25 cellular contexts compared by ENCODE assay signal in the genomic region with DNA sequence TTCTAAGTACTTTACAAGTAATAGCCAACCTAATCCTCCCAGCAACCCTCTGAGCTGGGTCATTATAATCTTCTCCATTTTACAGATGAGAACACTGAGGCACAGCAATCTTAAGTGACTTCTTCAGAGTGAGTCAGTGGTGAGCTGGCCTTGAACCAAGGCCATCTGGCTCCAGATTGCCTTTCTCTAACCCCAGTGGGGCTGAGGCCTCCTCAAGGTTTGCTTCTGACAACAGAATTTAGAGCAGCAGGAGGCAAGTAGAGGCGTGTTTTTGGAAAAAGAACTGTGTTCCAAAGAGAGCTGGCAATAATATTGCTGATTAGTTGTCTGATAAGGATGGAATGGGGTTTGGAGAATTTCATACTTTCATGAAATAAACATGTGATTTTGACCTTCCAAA. TPM values are rescaled to one million over a fixed set of nuclear protein-coding genes. Genes with fewer than 3 reads are reported as not detected.
DNase-seq lines count a peak whose midpoint lies in the region; TF ChIP-seq lines count a peak whose summit lies in the region.
"Had no signal": no experiment of that assay in that cellular context is flagged by ENCODE, and none has a peak within 500 bp of the region (broad histone marks: within the 10 kb centered on the region; RNA-seq: fewer than 3 reads in every experiment).

No MANE protein-coding gene starts in this region.

- H2BK120ac ChIP-seq in mesenchymal stem cell (ENCODE audit: low read depth, low read length) (no peak overlapping the region), neuronal stem cell (ENCODE audit: low read depth, low read length) (no peak overlapping the region)

- peak in 1 of 2 experiments; percentile 39; a peak in 1 of 4 replicates for TF ChIP-seq EP300 in SK-N-SH (IDR thresholded peaks at IDR 0.05; ENCODE audit: borderline replicate concordance in 1 of 2, low read depth in 1 of 2, low read length in 1 of 2)

- H3K9me3 ChIP-seq in SK-N-SH (no peaks in the 10 kb centered on the region), mesenchymal stem cell (ENCODE audit: control insufficient read depth, low read length) (no peaks in the 10 kb centered on the region), neuronal stem cell (replicated peaks in 1 of 2; ENCODE audit: control insufficient read depth in 2 of 2, insufficient read depth in 1 of 2, low read depth in 1 of 2, low read length in 2 of 2) (no peaks in the 10 kb centered on the region)
- H3K9me3 ChIP-seq: lower lobe of right lung, neutrophil had no signal

- no peaks in the 10 kb centered on the region for H3K27me3 Mint-ChIP-seq in glutamatergic neuron (ENCODE audit: unreplicated experiment)
- H3K27me3 Mint-ChIP-seq: central memory CD8-positive, alpha-beta T cell; T-helper 17 cell had no signal

- H2AK5ac ChIP-seq in mesenchymal stem cell (ENCODE audit: low read length, severe bottlenecking) (no peak overlapping the region), neuronal stem cell (ENCODE audit: low read depth, low read length) (no peak overlapping the region)

- H3K9me2 ChIP-seq in SK-N-SH: no peaks in the 10 kb centered on the region

- peak overlapping the region in 1 of 2 experiments; percentile 12 for H3K18ac ChIP-seq in mesenchymal stem cell (ENCODE audit: low read depth in 1 of 2, low read length in 2 of 2)
- H3K18ac ChIP-seq in neuronal stem cell (ENCODE audit: low read length): no peak overlapping the region

- DNase-seq in DMS 273 (lab: John Stamatoyannopoulos, UW; ENCODE audit: unreplicated experiment) (peak; percentile 87), SK-N-SH (no peak), fibroblast of gingiva (ENCODE audit: low read depth) (peak; percentile 21), mesenchymal stem cell (no peak), neuronal stem cell (ENCODE audit: low spot score) (no peak), NCI-H187 treated with DMSO at 0.1 percent for 48 hours (lab: John Stamatoyannopoulos, UW) (no peak), superior temporal gyrus (ENCODE audit: extremely low spot score) (no peak), glutamatergic neuron (no peak)
- DNase-seq: ACHN; activated CD4-positive, alpha-beta T cell treated with anti-CD3 and anti-CD28 coated beads, Interleukin-2, amount 50 U/mL, for 4 hours; activated gamma-delta T cell; amniotic stem cell; CD4-positive, CD25-positive, alpha-beta regulatory T cell; effector CD4-positive, alpha-beta T cell; HFFc6; immature natural killer cell; lower lobe of right lung; NCI-H1417 treated with DMSO at 0.1 percent for 48 hours; NCI-H774; SIG-M5; T-helper 17 cell had no signal

- CTCF ChIA-PET in SK-N-SH (lab: Yijun Ruan, JAX): interaction anchor here (1.1 to 4.8 kb wide), 3 partner anchors 30 to 105 kb away, joined by 3 to 17 read pairs (median 3); no protein-coding TSS in a partner anchor

- no peak for TF ChIP-seq RAD21 in SK-N-SH (IDR thresholded peaks at IDR 0.05; ENCODE audit: low read length)

- H2AFZ ChIP-seq in SK-N-SH (ENCODE audit: low read depth): no peak overlapping the region
- H2AFZ ChIP-seq in mesenchymal stem cell (ENCODE audit: low read depth, low read length): no peak overlapping the region
- no peak overlapping the region for H2AFZ ChIP-seq in neuronal stem cell (ENCODE audit: low read length)

- peaks cover 2% of the 10 kb centered on the region for H3K9me3 Mint-ChIP-seq in glutamatergic neuron (ENCODE audit: unreplicated experiment)
- H3K9me3 Mint-ChIP-seq: CD4-positive, CD25-positive, alpha-beta regulatory T cell; central memory CD8-positive, alpha-beta T cell; HFFc6; immature natural killer cell had no signal

- no peak overlapping the region for H3K27ac Mint-ChIP-seq in glutamatergic neuron (ENCODE audit: unreplicated experiment)
- H3K27ac Mint-ChIP-seq: CD4-positive, CD25-positive, alpha-beta regulatory T cell; HFFc6; immature natural killer cell; T-helper 17 cell had no signal

- H3K79me2 ChIP-seq in SK-N-SH (ENCODE audit: insufficient read depth): no peaks in the 10 kb centered on the region

- H2BK15ac ChIP-seq in mesenchymal stem cell (ENCODE audit: low read depth, poor library complexity, severe bottlenecking): no peak overlapping the region
- H2BK15ac ChIP-seq in neuronal stem cell (ENCODE audit: low read length): no peak overlapping the region

- H3K36me3 ChIP-seq in SK-N-SH (replicated peaks in 1 of 2; ENCODE audit: control insufficient read depth in 1 of 2, insufficient read depth in 2 of 2, low read length in 1 of 2) (peaks cover 0 to 6% of the 10 kb centered on the region in 2 experiments), mesenchymal stem cell (ENCODE audit: control insufficient read depth in 1 of 2, insufficient read depth in 2 of 2, low read depth in 1 of 2, low read length in 2 of 2) (peaks cover 0 to 6% of the 10 kb centered on the region in 2 experiments), neuronal stem cell (replicated peaks in 1 of 2; ENCODE audit: control insufficient read depth in 2 of 2, insufficient read depth in 2 of 2, low read length in 2 of 2) (peaks cover 0 to 25% of the 10 kb centered on the region in 2 donors)
- H3K36me3 ChIP-seq: neutrophil had no signal

- H3K23ac ChIP-seq in mesenchymal stem cell (ENCODE audit: low read length in 2 of 2) (no peak overlapping the region), neuronal stem cell (ENCODE audit: low read depth, low read length, poor library complexity) (no peak overlapping the region)

- H3K4me3 Mint-ChIP-seq in glutamatergic neuron (ENCODE audit: unreplicated experiment): no peak overlapping the region
- H3K4me3 Mint-ChIP-seq: CD4-positive, CD25-positive, alpha-beta regulatory T cell; central memory CD8-positive, alpha-beta T cell; HFFc6; immature natural killer cell; T-helper 17 cell had no signal

- H2BK12ac ChIP-seq in mesenchymal stem cell (ENCODE audit: low read length in 2 of 2) (no peak overlapping the region), neuronal stem cell (ENCODE audit: low read length) (no peak overlapping the region)

- H3K4ac ChIP-seq in mesenchymal stem cell (ENCODE audit: low read depth in 1 of 2, low read length in 2 of 2) (no peak overlapping the region), neuronal stem cell (ENCODE audit: low read length) (no peak overlapping the region)

- no peaks in the 10 kb centered on the region for H4K20me1 ChIP-seq in SK-N-SH (ENCODE audit: insufficient read depth)

- H3K9ac ChIP-seq in SK-N-SH: no peak overlapping the region
- H3K9ac ChIP-seq in mesenchymal stem cell (ENCODE audit: low read length): peak overlapping the region; percentile 11
- H3K9ac ChIP-seq in neuronal stem cell (ENCODE audit: low read depth, low read length, poor library complexity): no peak overlapping the region

- H3K4me2 ChIP-seq in SK-N-SH (no peak overlapping the region), mesenchymal stem cell (ENCODE audit: low read length, poor library complexity, severe bottlenecking) (no peak overlapping the region), neuronal stem cell (ENCODE audit: insufficient read depth, low read length, poor library complexity, severe bottlenecking) (no peak overlapping the region)

- H3K4me1 Mint-ChIP-seq in glutamatergic neuron (ENCODE audit: low read depth, unreplicated experiment): peaks cover 25% of the 10 kb centered on the region
- H3K4me1 Mint-ChIP-seq: CD4-positive, CD25-positive, alpha-beta regulatory T cell; central memory CD8-positive, alpha-beta T cell; immature natural killer cell; T-helper 17 cell had no signal

- H3K4me1 ChIP-seq in SK-N-SH (ENCODE audit: control insufficient read depth in 1 of 2, insufficient read depth in 2 of 2, low read depth in 1 of 2, low read length in 1 of 2) (peaks cover 0 to 10% of the 10 kb centered on the region in 2 experiments; a peak in 2 of 4 replicates), mesenchymal stem cell (ENCODE audit: control insufficient read depth, insufficient read depth, low read depth, low read length) (no peaks in the 10 kb centered on the region), neuronal stem cell (ENCODE audit: control insufficient read depth in 2 of 2, insufficient read depth in 1 of 2, low read depth in 1 of 2, low read length in 2 of 2) (peaks cover 7 to 16% of the 10 kb centered on the region in 2 donors)
- H3K4me1 ChIP-seq: lower lobe of right lung had no signal

- H4K8ac ChIP-seq in mesenchymal stem cell (ENCODE audit: low read length) (no peak overlapping the region), neuronal stem cell (ENCODE audit: low read depth, low read length) (no peak overlapping the region)

- H3F3A ChIP-seq in SK-N-SH (replicated peaks; ENCODE audit: insufficient read depth): no peaks in the 10 kb centered on the region

- H3K27ac ChIP-seq in SK-N-SH (ENCODE audit: low read depth in 2 of 2, low read length in 1 of 2) (peak overlapping the region in 1 of 2 experiments; percentile 79; a peak in 2 of 4 replicates), mesenchymal stem cell (ENCODE audit: low read length, poor library complexity, severe bottlenecking) (no peak overlapping the region), neuronal stem cell (replicated peaks; ENCODE audit: low read length) (no peak overlapping the region)
- H3K27ac ChIP-seq: lower lobe of right lung, neutrophil, VCaP had no signal

- H3K27me3 ChIP-seq in SK-N-SH (ENCODE audit: insufficient read depth) (no peaks in the 10 kb centered on the region), mesenchymal stem cell (ENCODE audit: control insufficient read depth in 1 of 2, insufficient read depth in 1 of 2, low read length in 2 of 2) (peaks cover 0 to 11% of the 10 kb centered on the region in 2 experiments), neuronal stem cell (ENCODE audit: control insufficient read depth in 3 of 3, insufficient read depth in 3 of 3, low read depth in 1 of 3, low read length in 3 of 3) (no peaks in the 10 kb centered on the region)
- H3K27me3 ChIP-seq: neutrophil had no signal

- TF ChIP-seq CTCF in SK-N-SH (IDR thresholded peaks at IDR 0.05) (no peak), glutamatergic neuron (IDR thresholded peaks at IDR 0.05; ENCODE audit: partially characterized antibody, unreplicated experiment) (no peak)

- POLR2A ChIA-PET in SK-N-SH (lab: Yijun Ruan, JAX): no interaction called here

- H3K4me3 ChIP-seq in SK-N-SH (ENCODE audit: low read depth in 2 of 2, low read length in 1 of 2) (no peak overlapping the region), mesenchymal stem cell (ENCODE audit: insufficient read depth in 1 of 2, low read depth in 1 of 2, low read length in 2 of 2) (no peak overlapping the region), neuronal stem cell (ENCODE audit: low read length in 2 of 2) (no peak overlapping the region)
- H3K4me3 ChIP-seq: lower lobe of right lung had no signal

- H3K79me1 ChIP-seq in mesenchymal stem cell (replicated peaks; ENCODE audit: low read length, poor library complexity, severe bottlenecking): no peaks in the 10 kb centered on the region
- no peaks in the 10 kb centered on the region for H3K79me1 ChIP-seq in neuronal stem cell (ENCODE audit: low read depth, low read length)

- WGBS in SK-N-SH (ENCODE audit: low lambda C conversion rate): 65% methylated on average over 1 of the region's 1 CpG
- 100% methylated on average over 1 of the region's 1 CpG for WGBS in mesenchymal stem cell
- no CpG with 5 or more reads among the region's 1 CpG for WGBS in neuronal stem cell (ENCODE audit: extremely low coverage in 2 of 2, insufficient read length in 2 of 2, insufficient replicate concordance in 1 of 2), 2 donors

- no peaks in the 10 kb centered on the region for H3K36me3 Mint-ChIP-seq in glutamatergic neuron (ENCODE audit: unreplicated experiment)
- H3K36me3 Mint-ChIP-seq: CD4-positive, CD25-positive, alpha-beta regulatory T cell; immature natural killer cell had no signal

- H2BK5ac ChIP-seq in mesenchymal stem cell (ENCODE audit: low read depth, low read length, poor library complexity, severe bottlenecking) (no peak overlapping the region), neuronal stem cell (ENCODE audit: low read length) (no peak overlapping the region)

- H3K14ac ChIP-seq in mesenchymal stem cell (ENCODE audit: low read length in 2 of 2) (no peak overlapping the region), neuronal stem cell (ENCODE audit: low read length) (no peak overlapping the region)

- H4K91ac ChIP-seq in mesenchymal stem cell (ENCODE audit: low read length) (no peak overlapping the region), neuronal stem cell (ENCODE audit: low read depth, low read length, poor library complexity) (no peak overlapping the region)

RNA-seq across cellular contexts. Expression of a gene that starts 41.2 kb away (rescaled TPM):
- polyA plus RNA-seq in SK-N-SH (2012; rRNA removed): 12.3 and 13.2 TPM in 2 replicates
- 16.1 and 16.5 TPM in 2 replicates for polyA plus RNA-seq in SK-N-SH (2012; cell fraction: cytosol; rRNA removed)
- 10.8 and 12.6 TPM in 2 replicates for polyA plus RNA-seq in SK-N-SH (2012; cell fraction: nucleus; rRNA removed)
- polyA plus RNA-seq in mesenchymal stem cell (2013, experiment 1 of 2): 26.5 TPM
- polyA plus RNA-seq in mesenchymal stem cell (2013, experiment 2 of 2): 27.1 TPM
- polyA plus RNA-seq in neuronal stem cell (2013, experiment 1 of 2): 44.1 TPM
- 44.3 TPM for polyA plus RNA-seq in neuronal stem cell (2013, experiment 2 of 2)
- 2.6 TPM for total RNA-seq in glutamatergic neuron (ENCODE audit: unreplicated experiment)
- total RNA-seq: CD4-positive, CD25-positive, alpha-beta regulatory T cell; T-helper 17 cell had no signal

RNA-seq across cellular contexts. Expression of a gene that starts 48.7 kb away (rescaled TPM):
- polyA plus RNA-seq in SK-N-SH (2012; rRNA removed): not detected in 2 replicates
- 0.01 TPM in 1 of 2 replicates, not detected in the other for polyA plus RNA-seq in SK-N-SH (2012; cell fraction: cytosol; rRNA removed)
- polyA plus RNA-seq in SK-N-SH (2012; cell fraction: nucleus; rRNA removed): not detected in 2 replicates
- not detected for polyA plus RNA-seq in mesenchymal stem cell (2013, experiment 1 of 2)
- polyA plus RNA-seq in mesenchymal stem cell (2013, experiment 2 of 2): not detected
- not detected for polyA plus RNA-seq in neuronal stem cell (2013, experiment 1 of 2)
- polyA plus RNA-seq in neuronal stem cell (2013, experiment 2 of 2): not detected
- not detected for total RNA-seq in glutamatergic neuron (ENCODE audit: unreplicated experiment)
- total RNA-seq: CD4-positive, CD25-positive, alpha-beta regulatory T cell; HFFc6; OCI-LY7; T-helper 17 cell had no signal
- polyA plus RNA-seq: CD4-positive, CD25-positive, alpha-beta regulatory T cell; immature natural killer cell had no signal

Comparison
In these comparisons a context has a peak if more than half of its experiments do, and no peak if none do; other contexts are left out.
1. DNase-seq: peak in DMS 273 (single experiment) and fibroblast of gingiva (single experiment); none in SK-N-SH (single experiment), mesenchymal stem cell (single experiment), neuronal stem cell (single experiment), NCI-H187 treated with DMSO at 0.1 percent for 48 hours (single experiment), superior temporal gyrus (single experiment) and glutamatergic neuron (single experiment).